Comparison of ENCODE assay signal across 9 cellular contexts in genomic region chr22:23263651-23264555, GRCh38.
DNase-seq lines count a peak whose midpoint lies in the region; TF ChIP-seq lines count a peak whose summit lies in the region.
"Had no signal": no experiment of that assay in that cellular context is flagged by ENCODE, and none has a peak within 500 bp of the region (broad histone marks: within the 10 kb centered on the region; RNA-seq: fewer than 3 reads in every experiment).

No MANE protein-coding gene starts in this region.

- no peak overlapping the region for H3K4ac ChIP-seq in H9 (ENCODE audit: low read depth, low read length)

- H3K14ac ChIP-seq in H9 (ENCODE audit: insufficient read depth, low read length) = no peak overlapping the region

- DNase-seq in H9 (no peak), dermis blood vessel endothelial cell (peak; percentile 51), osteoblast (ENCODE audit: insufficient read length, low spot score, missing footprints) (no peak), NCI-H1092 treated with DMSO at 0.1 percent for 48 hours (lab: John Stamatoyannopoulos, UW) (no peak), endothelial cell (ENCODE audit: low spot score) (no peak), GOT3 (lab: John Stamatoyannopoulos, UW) (no peak)
- DNase-seq in activated CD4-positive, alpha-beta memory T cell treated with anti-CD3 and anti-CD28 coated beads for 36 hours = peak; percentile 62
- DNase-seq in stimulated activated CD8-positive, alpha-beta memory T cell treated with anti-CD3 and anti-CD28 coated beads, Interleukin-2, amount 100 ng/mL, for 1 hour (ENCODE audit: low read depth in 2 of 2) = peak; percentile 19 to 50
- DNase-seq: NCI-H524 had no signal

- no peak overlapping the region for H2AK5ac ChIP-seq in H9 (ENCODE audit: insufficient read length, low read length)

- H4K20me1 ChIP-seq in H9 (ENCODE audit: control insufficient read depth, insufficient read depth, insufficient read length) = no peaks in the 10 kb centered on the region
- H4K20me1 ChIP-seq in osteoblast (ENCODE audit: insufficient read depth, low read length) = peaks cover 4% of the 10 kb centered on the region

- H2AFZ ChIP-seq in H9 (ENCODE audit: low read length) (no peak overlapping the region), osteoblast (ENCODE audit: low read length) (no peak overlapping the region)

- H2BK5ac ChIP-seq in H9 (ENCODE audit: insufficient read length, low read length) = no peak overlapping the region

- no peak overlapping the region for H3K23ac ChIP-seq in H9 (ENCODE audit: insufficient read length, low read depth, low read length)

- no peak overlapping the region for H3K18ac ChIP-seq in H9 (ENCODE audit: insufficient read length, low read depth, low read length)

- H3K79me2 ChIP-seq in H9 (ENCODE audit: insufficient read depth, low read length) (no peaks in the 10 kb centered on the region; the same call in 1 of the 2 replicates), osteoblast (ENCODE audit: insufficient read depth, low read length) (peaks cover under 1% of the 10 kb centered on the region)

- POLR2A ChIA-PET in activated CD4-positive, alpha-beta memory T cell treated with anti-CD3 and anti-CD28 coated beads for 36 hours (lab: Charles Lee) = no interaction called here

- no peaks in the 10 kb centered on the region for H3K23me2 ChIP-seq in H9 (ENCODE audit: insufficient read length, low read depth, low read length, poor library complexity, severe bottlenecking)

- H3K27ac Mint-ChIP-seq in H9 = peak overlapping the region in 2 of 3 experiments; percentile 11 to 64; a peak in 2 of 7 replicates
- peak overlapping the region; percentile 54 for H3K27ac Mint-ChIP-seq in activated CD4-positive, alpha-beta memory T cell treated with anti-CD3 and anti-CD28 coated beads for 36 hours
- no peak overlapping the region for H3K27ac Mint-ChIP-seq in endothelial cell (ENCODE audit: unreplicated experiment)

- no peak overlapping the region for H2BK20ac ChIP-seq in H9 (ENCODE audit: low read depth, low read length, poor library complexity, severe bottlenecking)

- H4K91ac ChIP-seq in H9 (ENCODE audit: insufficient read length, low read depth, low read length) = no peak overlapping the region

- WGBS in H9 (ENCODE audit: extremely low coverage, insufficient read length, low lambda C conversion rate) = no CpG with 5 or more reads among the region's 20 CpGs

- no peak overlapping the region for H4K8ac ChIP-seq in H9 (replicated peaks; ENCODE audit: insufficient read length, low read depth, low read length)

- peaks cover 8% of the 10 kb centered on the region for H3K36me3 ChIP-seq in osteoblast (ENCODE audit: insufficient read depth, low read length)

- H3K79me1 ChIP-seq in H9 (ENCODE audit: insufficient read depth, low read depth, low read length, poor library complexity, severe bottlenecking) = no peaks in the 10 kb centered on the region

- no peak overlapping the region for H3K9ac ChIP-seq in H9 (ENCODE audit: extremely low read depth, insufficient read length, low read length)

- H3K4me2 ChIP-seq in H9 (ENCODE audit: insufficient read depth, insufficient read length, low read length) (no peak overlapping the region), osteoblast (ENCODE audit: insufficient read depth, low read length) (no peak overlapping the region)

- no peaks in the 10 kb centered on the region for H3K9me3 ChIP-seq in H9 (ENCODE audit: control insufficient read depth, low read depth, low read length)
- no peaks in the 10 kb centered on the region for H3K9me3 ChIP-seq in osteoblast (ENCODE audit: low read depth, low read length)

- no peaks in the 10 kb centered on the region for H3K27me3 ChIP-seq in H9 (ENCODE audit: insufficient read depth, low read length)
- no peaks in the 10 kb centered on the region for H3K27me3 ChIP-seq in osteoblast (ENCODE audit: insufficient read depth, low read length)

- CTCF ChIA-PET in activated CD4-positive, alpha-beta memory T cell treated with anti-CD3 and anti-CD28 coated beads for 36 hours (lab: Charles Lee) = no interaction called here

- H2BK12ac ChIP-seq in H9 (ENCODE audit: insufficient read length, low read depth, low read length) = no peak overlapping the region

- H3K36me3 Mint-ChIP-seq in H9 (ENCODE audit: insufficient read depth in 1 of 3, low read depth in 3 of 3) = peaks cover 27 to 70% (median 42%) of the 10 kb centered on the region in 3 experiments; a peak in 6 of 7 replicates
- H3K36me3 Mint-ChIP-seq in activated CD4-positive, alpha-beta memory T cell treated with anti-CD3 and anti-CD28 coated beads for 36 hours = peaks cover 14% of the 10 kb centered on the region
- H3K36me3 Mint-ChIP-seq in endothelial cell (ENCODE audit: low read depth, unreplicated experiment) = peaks cover 19% of the 10 kb centered on the region

- H3K4me1 ChIP-seq in H9 (ENCODE audit: insufficient read depth, low read length) = no peaks in the 10 kb centered on the region; the same call in 1 of the 2 replicates
- H3K4me1 ChIP-seq in osteoblast (ENCODE audit: insufficient read depth, low read length) = no peaks in the 10 kb centered on the region

- no peak overlapping the region for H3K56ac ChIP-seq in H9 (ENCODE audit: insufficient read length, low read depth, low read length)

- H2BK15ac ChIP-seq in H9 (ENCODE audit: low read depth, low read length) = no peak overlapping the region

- H3K4me3 ChIP-seq in osteoblast (ENCODE audit: insufficient read depth, low read length) = no peak overlapping the region

- no peak overlapping the region for H4K5ac ChIP-seq in H9 (ENCODE audit: insufficient read length, low read depth, low read length)

- no peaks in the 10 kb centered on the region for H3K27me3 Mint-ChIP-seq in H9 (ENCODE audit: low read depth)
- no peaks in the 10 kb centered on the region for H3K27me3 Mint-ChIP-seq in activated CD4-positive, alpha-beta memory T cell treated with anti-CD3 and anti-CD28 coated beads for 36 hours
- H3K27me3 Mint-ChIP-seq in endothelial cell (ENCODE audit: unreplicated experiment) = peaks cover 7% of the 10 kb centered on the region

- no peak overlapping the region for H3T11ph ChIP-seq in H9 (ENCODE audit: low read length)

- H3K27ac ChIP-seq in H9 (ENCODE audit: insufficient read length, low read depth, low read length) (no peak overlapping the region), osteoblast (ENCODE audit: low read depth, low read length) (no peak overlapping the region)

- H2BK120ac ChIP-seq in H9 (ENCODE audit: low read depth, low read length, poor library complexity, severe bottlenecking) = no peak overlapping the region

- H3K4me1 Mint-ChIP-seq in H9 (peaks cover 33 to 52% of the 10 kb centered on the region in 2 experiments), endothelial cell (ENCODE audit: unreplicated experiment) (peaks cover 6% of the 10 kb centered on the region)
- peaks cover 2% of the 10 kb centered on the region for H3K4me1 Mint-ChIP-seq in activated CD4-positive, alpha-beta memory T cell treated with anti-CD3 and anti-CD28 coated beads for 36 hours (ENCODE audit: low read depth)

- intact Hi-C loops in activated CD4-positive, alpha-beta memory T cell treated with anti-CD3 and anti-CD28 coated beads for 36 hours (cut with micrococcal nuclease) = no loop called here

- TF ChIP-seq CTCF in H9 (conservative IDR thresholded peaks at IDR 0.05) (no peak), osteoblast (IDR thresholded peaks at IDR 0.05; ENCODE audit: extremely low read depth, low read depth, low read length) (no peak), endothelial cell (IDR thresholded peaks at IDR 0.05; ENCODE audit: unreplicated experiment) (no peak)

- H3K4me3 Mint-ChIP-seq in H9 = no peak overlapping the region
- no peak overlapping the region for H3K4me3 Mint-ChIP-seq in activated CD4-positive, alpha-beta memory T cell treated with anti-CD3 and anti-CD28 coated beads for 36 hours
- no peak overlapping the region for H3K4me3 Mint-ChIP-seq in endothelial cell (ENCODE audit: unreplicated experiment)

- no peaks in the 10 kb centered on the region for H3K9me3 Mint-ChIP-seq in H9
- H3K9me3 Mint-ChIP-seq in activated CD4-positive, alpha-beta memory T cell treated with anti-CD3 and anti-CD28 coated beads for 36 hours = no peaks in the 10 kb centered on the region
- H3K9me3 Mint-ChIP-seq in endothelial cell (ENCODE audit: unreplicated experiment) = no peaks in the 10 kb centered on the region

Comparison
In these comparisons a context has a peak if more than half of its experiments do, and no peak if none do; other contexts are left out.
1. DNase-seq: peak in activated CD4-positive, alpha-beta memory T cell treated with anti-CD3 and anti-CD28 coated beads for 36 hours (single experiment), dermis blood vessel endothelial cell (single experiment) and stimulated activated CD8-positive, alpha-beta memory T cell treated with anti-CD3 and anti-CD28 coated beads, Interleukin-2, amount 100 ng/mL, for 1 hour (2 of 2); none in H9 (single experiment), osteoblast (single experiment), NCI-H1092 treated with DMSO at 0.1 percent for 48 hours (single experiment), endothelial cell (single experiment) and GOT3 (single experiment).